13 cellular contexts compared by ENCODE assay signal in genomic region chr17:53627511-53627910, GRCh38.
DNase-seq lines count a peak whose midpoint lies in the region; ATAC-seq, FAIRE-seq and TF ChIP-seq lines count a peak whose summit lies in the region.
"Had no signal": no experiment of that assay in that cellular context is flagged by ENCODE, and none has a peak within 500 bp of the region (broad histone marks: within the 10 kb centered on the region; RNA-seq: fewer than 3 reads in every experiment).

No MANE protein-coding gene starts in this region.

- no peak for TF ChIP-seq POLR2A in GM12891 (IDR thresholded peaks at IDR 0.05; ENCODE audit: low read depth, low read length)

- H3K4me3 ChIP-seq in epithelial cell of proximal tubule (ENCODE audit: low read depth, low read length) = no peak overlapping the region

- no peak for ATAC-seq in HG03097 (IDR thresholded peaks at IDR 0.05; ENCODE audit: low FRiP score, unreplicated experiment)

- FAIRE-seq in GM12891 (lab: Jason Lieb, UNC) = no peak

- TF ChIP-seq CTCF in epithelial cell of proximal tubule (conservative IDR thresholded peaks at IDR 0.05; ENCODE audit: low read depth, low read length) = no peak

- DNase-seq in ELR (ENCODE audit: low read depth) (peak; percentile 85), RPMI7951 (ENCODE audit: low read depth) (peak; percentile 53), epithelial cell of proximal tubule (ENCODE audit: low read depth) (peak; percentile 62), renal cortical epithelial cell (ENCODE audit: low read depth) (peak; percentile 94), GM12891 (ENCODE audit: insufficient read length, low spot score) (no peak), SHP77 (lab: John Stamatoyannopoulos, UW) (no peak), islet precursor cell (no peak)
- DNase-seq: activated CD4-positive, alpha-beta T cell treated with anti-CD3 and anti-CD28 coated beads, Interleukin-2, amount 50 U/mL, for 4 hours; central memory CD4-positive, alpha-beta T cell; COR-L47; substantia nigra; T-helper 2 cell had no signal

TF ChIP-seq in GM12891, 5 proteins besides CTCF, POLR2A, EP300 and RAD21:
- TF ChIP-seq SPI1 (IDR thresholded peaks at IDR 0.05; ENCODE audit: low read depth, low read length) (no peak), PAX5 (IDR thresholded peaks at IDR 0.05; ENCODE audit: insufficient read depth, low read length, severe bottlenecking) (no peak), POLR2AphosphoS5 (IDR thresholded peaks at IDR 0.05; ENCODE audit: low read depth, low read length) (no peak), TAF1 (IDR thresholded peaks at IDR 0.05; ENCODE audit: low read depth, low read length) (no peak), POU2F2 (IDR thresholded peaks at IDR 0.05; ENCODE audit: low read depth, low read length) (no peak)

Comparison
In these comparisons a context has a peak if more than half of its experiments do, and no peak if none do; other contexts are left out.
1. DNase-seq: peak in ELR (single experiment), RPMI7951 (single experiment), epithelial cell of proximal tubule (single experiment) and renal cortical epithelial cell (single experiment); none in GM12891 (single experiment), SHP77 (0 of 2) and islet precursor cell (single experiment).